Comparison of ENCODE assay signal across 1 cellular context in genomic region chr14:67335781-67336180, GRCh38.
TF ChIP-seq lines count a peak whose summit lies in the region.

No MANE protein-coding gene starts in this region.

TF ChIP-seq in K562, 482 proteins besides CTCF, POLR2A, EP300 and RAD21 (continued from another document):
- TF ChIP-seq BCLAF1 (IDR thresholded peaks at IDR 0.05; ENCODE audit: borderline replicate concordance in 1 of 2, control insufficient read depth in 1 of 2, low read depth in 2 of 2, low read length in 1 of 2) (no peak), PYGO2 (tag; IDR thresholded peaks at IDR 0.05) (no peak), IRF1 (CRISPR knock-in tag; IDR thresholded peaks at IDR 0.05; ENCODE audit: borderline replicate concordance) (no peak), ZBTB12 (CRISPR knock-in tag; IDR thresholded peaks at IDR 0.05) (no peak), RREB1 (CRISPR knock-in tag; IDR thresholded peaks at IDR 0.05) (no peak), ZFP91 (CRISPR knock-in tag; IDR thresholded peaks at IDR 0.05) (no peak), KLF6 (CRISPR knock-in tag; IDR thresholded peaks at IDR 0.05; ENCODE audit: borderline replicate concordance) (no peak), WHSC1 (IDR thresholded peaks at IDR 0.05; ENCODE audit: low read length) (no peak), FUS (optimal IDR thresholded peaks at IDR 0.05; ENCODE audit: low read depth, low read length) (no peak), KLF16 (IDR thresholded peaks at IDR 0.05) (no peak)
